Comparison of ENCODE assay signal across 29 cellular contexts in genomic region chr6:88860310-88860709, GRCh38.
"Had no signal": no experiment of that assay in that cellular context is flagged by ENCODE, and none has a peak within 500 bp of the region (broad histone marks: within the 10 kb centered on the region; RNA-seq: fewer than 3 reads in every experiment).

No MANE protein-coding gene starts in this region.

- H3K4me3 Mint-ChIP-seq: naive thymus-derived CD4-positive, alpha-beta T cell; natural killer cell; nephron; neural progenitor cell; stimulated activated effector memory CD8-positive, alpha-beta T cell treated with anti-CD3 and anti-CD28 coated beads, Interleukin-12 subunit alpha, Interleukin-12 subunit beta, amount 100 ng/mL, for 72 hours; stimulated activated naive B cell treated with anti-CD40 and anti-IgM and Interleukin-4, amounts not matched to agents 10 μg/mL and 1 μg/mL and 100 μg/mL, for 72 hours; stimulated activated naive CD8-positive, alpha-beta T cell treated with anti-CD3 and anti-CD28 coated beads, Interleukin-15, Interleukin-2, amounts not matched to agents 100 ng/mL and 50 ng/mL, for 24 hours had no signal

- ATAC-seq: naive thymus-derived CD4-positive, alpha-beta T cell; natural killer cell; psoas muscle; right lobe of liver; stimulated activated effector memory CD8-positive, alpha-beta T cell treated with anti-CD3 and anti-CD28 coated beads, Interleukin-12 subunit alpha, Interleukin-12 subunit beta, amount 100 ng/mL, for 72 hours; stimulated activated naive B cell treated with anti-CD40 and anti-IgM and Interleukin-4, amounts not matched to agents 10 μg/mL and 1 μg/mL and 100 μg/mL, for 72 hours had no signal

- H3K4me1 Mint-ChIP-seq: neural progenitor cell had no signal

- H2AFZ ChIP-seq: neural progenitor cell, parathyroid adenoma had no signal

- H3K27me3 Mint-ChIP-seq: naive thymus-derived CD4-positive, alpha-beta T cell; progenitor cell of endocrine pancreas; stimulated activated naive B cell treated with anti-CD40 and anti-IgM and Interleukin-4, amounts not matched to agents 10 μg/mL and 1 μg/mL and 100 μg/mL, for 72 hours; stimulated activated naive CD8-positive, alpha-beta T cell treated with anti-CD3 and anti-CD28 coated beads, Interleukin-15, Interleukin-2, amounts not matched to agents 100 ng/mL and 50 ng/mL, for 24 hours had no signal

- H3K4me1 ChIP-seq: neural progenitor cell, parathyroid adenoma, right lobe of liver, sigmoid colon, suprapubic skin, thyroid gland, upper lobe of left lung, vagina had no signal

- H3K4me2 ChIP-seq: neural progenitor cell had no signal

- H3K9me3 Mint-ChIP-seq: naive thymus-derived CD4-positive, alpha-beta T cell; natural killer cell; nephron; neural progenitor cell; stimulated activated effector memory CD8-positive, alpha-beta T cell treated with anti-CD3 and anti-CD28 coated beads, Interleukin-12 subunit alpha, Interleukin-12 subunit beta, amount 100 ng/mL, for 72 hours; stimulated activated naive B cell treated with anti-CD40 and anti-IgM and Interleukin-4, amounts not matched to agents 10 μg/mL and 1 μg/mL and 100 μg/mL, for 72 hours; stimulated activated naive CD8-positive, alpha-beta T cell treated with anti-CD3 and anti-CD28 coated beads, Interleukin-15, Interleukin-2, amounts not matched to agents 100 ng/mL and 50 ng/mL, for 24 hours had no signal

- H3K36me3 Mint-ChIP-seq: natural killer cell had no signal

- H3K27ac Mint-ChIP-seq: naive thymus-derived CD4-positive, alpha-beta T cell; natural killer cell; nephron; neural progenitor cell; progenitor cell of endocrine pancreas; stimulated activated effector memory CD8-positive, alpha-beta T cell treated with anti-CD3 and anti-CD28 coated beads, Interleukin-12 subunit alpha, Interleukin-12 subunit beta, amount 100 ng/mL, for 72 hours; stimulated activated naive B cell treated with anti-CD40 and anti-IgM and Interleukin-4, amounts not matched to agents 10 μg/mL and 1 μg/mL and 100 μg/mL, for 72 hours; stimulated activated naive CD8-positive, alpha-beta T cell treated with anti-CD3 and anti-CD28 coated beads, Interleukin-15, Interleukin-2, amounts not matched to agents 100 ng/mL and 50 ng/mL, for 24 hours had no signal

- H3K79me2 ChIP-seq: parathyroid adenoma had no signal

- H3K27ac ChIP-seq: neural progenitor cell, ovary, parathyroid adenoma, psoas muscle, right lobe of liver, sigmoid colon, suprapubic skin, thoracic aorta, thyroid gland, tibial nerve, upper lobe of left lung, vagina had no signal

- H3K9me3 ChIP-seq: ovary, psoas muscle, right lobe of liver, sigmoid colon, suprapubic skin, thoracic aorta, thyroid gland, tibial nerve, upper lobe of left lung, vagina had no signal

- H3K36me3 ChIP-seq: neural progenitor cell, ovary, sigmoid colon, suprapubic skin, thoracic aorta, thyroid gland, upper lobe of left lung, vagina had no signal

- H3K27me3 ChIP-seq: neural progenitor cell, ovary, right lobe of liver, sigmoid colon, suprapubic skin, thyroid gland, tibial nerve, upper lobe of left lung, vagina had no signal

- H3K4me3 ChIP-seq: neural progenitor cell, ovary, psoas muscle, right lobe of liver, sigmoid colon, suprapubic skin, thoracic aorta, thyroid gland, tibial nerve, upper lobe of left lung, vagina had no signal

- DNase-seq: naive thymus-derived CD4-positive, alpha-beta T cell; natural killer cell; occipital lobe; ovary; posterior cingulate gyrus; psoas muscle; right lobe of liver; sigmoid colon; small intestine; stimulated activated CD4-positive, alpha-beta T cell treated with anti-CD3 and anti-CD28 coated beads, Interleukin-15, amount 100 ng/mL, for 24 hours; stimulated activated CD4-positive, alpha-beta T cell treated with anti-CD3 and anti-CD28 coated beads, Interleukin-2, amount 100 ng/mL, for 24 hours; stimulated activated CD4-positive, alpha-beta T cell treated with anti-CD3 and anti-CD28 coated beads, Interleukin-2, amount 100 ng/mL, for 48 hours; stimulated activated CD4-positive, alpha-beta T cell treated with anti-CD3 and anti-CD28 coated beads, Interleukin-4, amount 100 ng/mL, for 24 hours; stimulated activated naive B cell treated with anti-CD40 and anti-IgM and Interleukin-4, amounts not matched to agents 10 μg/mL and 1 μg/mL and 100 μg/mL, for 72 hours; stimulated activated naive CD4-positive, alpha-beta T cell treated with Interleukin-2 at 50 U/mL for 16 hours; substantia nigra; thyroid gland; trophoblast cell; upper lobe of left lung had no signal

- H3K9ac ChIP-seq: neural progenitor cell, parathyroid adenoma had no signal
